In genomic region chr7:65260673-65261072, GRCh38 we compare ENCODE assay signal across 1 cellular context.
TF ChIP-seq lines count a peak whose summit lies in the region.

No MANE protein-coding gene starts in this region.

TF ChIP-seq in HEK293, 187 proteins besides CTCF, POLR2A, EP300 and RAD21 (continued from another document):
- TF ChIP-seq REST (tag by site-specific recombination; IDR thresholded peaks at IDR 0.05) (peak; percentile 88), SP7 (tag by site-specific recombination; IDR thresholded peaks at IDR 0.05) (peak; percentile 29; the same call in 1 of the 2 replicates), WT1 (tag by site-specific recombination; IDR thresholded peaks at IDR 0.05) (peak; percentile 99), FEZF1 (tag by site-specific recombination; IDR thresholded peaks at IDR 0.05) (peak; percentile 48; the same call in 1 of the 2 replicates)
